8 cellular contexts compared by ENCODE assay signal in the genomic region with DNA sequence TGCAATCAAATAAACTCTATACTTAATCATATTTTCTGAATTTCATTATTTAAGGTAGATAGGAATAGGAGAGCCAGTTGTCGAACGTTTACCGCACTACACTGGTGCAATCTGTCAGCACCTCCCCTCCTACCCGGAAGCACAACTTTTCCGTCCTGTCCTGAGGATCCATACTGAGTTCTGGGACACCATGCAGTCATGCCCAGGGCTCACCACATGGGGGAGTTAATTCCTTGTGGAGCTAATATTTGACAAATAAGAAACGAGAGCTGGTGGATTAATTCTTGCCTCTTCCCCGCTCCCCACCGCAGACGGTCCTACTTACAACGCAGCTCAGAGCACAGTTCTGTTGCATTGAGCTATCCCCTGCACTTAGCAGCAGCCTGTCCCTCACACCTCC.
DNase-seq lines count a peak whose midpoint lies in the region; ATAC-seq and TF ChIP-seq lines count a peak whose summit lies in the region.
"Had no signal": no experiment of that assay in that cellular context is flagged by ENCODE, and none has a peak within 500 bp of the region (broad histone marks: within the 10 kb centered on the region; RNA-seq: fewer than 3 reads in every experiment).

No MANE protein-coding gene starts in this region.

- H3K27me3 ChIP-seq in prostate gland (replicated peaks; ENCODE audit: insufficient read depth) = no peaks in the 10 kb centered on the region

- H3K9me3 Mint-ChIP-seq in endothelial cell (ENCODE audit: unreplicated experiment) = no peaks in the 10 kb centered on the region

- peaks cover 23% of the 10 kb centered on the region for H3K4me1 Mint-ChIP-seq in endothelial cell (ENCODE audit: unreplicated experiment)

- no peak overlapping the region for H3K4me3 Mint-ChIP-seq in endothelial cell (ENCODE audit: unreplicated experiment)

- ATAC-seq in GM21390 (IDR thresholded peaks at IDR 0.05; ENCODE audit: unreplicated experiment) (no peak), GM18519 (IDR thresholded peaks at IDR 0.05; ENCODE audit: low FRiP score, unreplicated experiment) (no peak)

- no peak for TF ChIP-seq POLR2A in prostate gland (IDR thresholded peaks at IDR 0.05)

- no peak overlapping the region for H3K27ac Mint-ChIP-seq in endothelial cell (ENCODE audit: unreplicated experiment)

- no peaks in the 10 kb centered on the region for H3K36me3 ChIP-seq in prostate gland

- no peak overlapping the region for H3K27ac ChIP-seq in prostate gland

- WGBS in prostate gland = 75% methylated on average over 10 of the region's 10 CpGs

- no peak overlapping the region for H3K4me3 ChIP-seq in prostate gland

- H3K4me1 ChIP-seq in prostate gland (replicated peaks) = no peaks in the 10 kb centered on the region

- peaks cover 11% of the 10 kb centered on the region for H3K27me3 Mint-ChIP-seq in endothelial cell (ENCODE audit: unreplicated experiment)

- intact Hi-C loops in prostate gland (cut with DNase I) = loop anchor here (10.0 kb wide), 1 partner anchor 225 kb away; no protein-coding TSS in a partner anchor

- DNase-seq in NCI-H2227 treated with DMSO at 0.1 percent for 48 hours (lab: John Stamatoyannopoulos, UW) = peak; percentile 6
- DNase-seq in endothelial cell (ENCODE audit: low spot score) = peak; percentile 52
- peak; percentile 30 for DNase-seq in pons (ENCODE audit: low spot score)
- no peak for DNase-seq in prostate gland (ENCODE audit: low spot score)
- DNase-seq: NCI-H2171 treated with DMSO at 0.1 percent for 48 hours had no signal

- no peaks in the 10 kb centered on the region for H3K9me3 ChIP-seq in prostate gland

- no peaks in the 10 kb centered on the region for H3K36me3 Mint-ChIP-seq in endothelial cell (ENCODE audit: low read depth, unreplicated experiment)

- peak; percentile 41 for TF ChIP-seq CTCF in GM12873 (IDR thresholded peaks at IDR 0.05; ENCODE audit: insufficient read depth, low read depth, low read length, missing control alignments)
- TF ChIP-seq CTCF in endothelial cell (IDR thresholded peaks at IDR 0.05; ENCODE audit: unreplicated experiment) = peak; percentile 78
- no peak for TF ChIP-seq CTCF in prostate gland (IDR thresholded peaks at IDR 0.05)

Comparison
In these comparisons a context has a peak if more than half of its experiments do, and no peak if none do; other contexts are left out.
1. CTCF ChIP-seq: peak in GM12873 (single experiment) and endothelial cell (single experiment); none in prostate gland (0 of 4).